In genomic region chr2:24613154-24613814, GRCh38 we compare ENCODE assay signal across 9 cellular contexts.
DNase-seq lines count a peak whose midpoint lies in the region; ATAC-seq and TF ChIP-seq lines count a peak whose summit lies in the region.
"Had no signal": no experiment of that assay in that cellular context is flagged by ENCODE, and none has a peak within 500 bp of the region (broad histone marks: within the 10 kb centered on the region; RNA-seq: fewer than 3 reads in every experiment).

No MANE protein-coding gene starts in this region.

- H3K27ac ChIP-seq in OCI-LY3 (ENCODE audit: low read length): no peak overlapping the region
- H3K27ac ChIP-seq in endodermal cell (ENCODE audit: low read depth, low read length): no peak overlapping the region
- no peak overlapping the region for H3K27ac ChIP-seq in substantia nigra (ENCODE audit: low read depth, low read length, poor library complexity, severe bottlenecking)

- H3K9me3 ChIP-seq in OCI-LY3 (ENCODE audit: insufficient read depth, low read length) (peaks cover 4% of the 10 kb centered on the region; the same call in 1 of the 2 replicates), endodermal cell (ENCODE audit: control insufficient read depth, low read length) (no peaks in the 10 kb centered on the region)

- H3K4me3 Mint-ChIP-seq in endodermal cell: no peak overlapping the region

- H3K9ac ChIP-seq in OCI-LY3 (ENCODE audit: low read length) (peak overlapping the region; percentile 29; the same call in 1 of the 2 replicates), endodermal cell (ENCODE audit: extremely low read depth, low read length, poor library complexity, severe bottlenecking) (no peak overlapping the region)

- H3K27me3 ChIP-seq in OCI-LY3 (ENCODE audit: low read depth, low read length): no peaks in the 10 kb centered on the region
- H3K27me3 ChIP-seq in endodermal cell (ENCODE audit: control insufficient read depth, insufficient read depth, low read length, poor library complexity, severe bottlenecking): no peaks in the 10 kb centered on the region

- H3K9me3 Mint-ChIP-seq in endodermal cell: no peaks in the 10 kb centered on the region

- peak; percentile 77 for ATAC-seq in HG03280 (IDR thresholded peaks at IDR 0.05; ENCODE audit: unreplicated experiment)
- no peak for ATAC-seq in HG02571 (IDR thresholded peaks at IDR 0.05; ENCODE audit: unreplicated experiment)

- no peaks in the 10 kb centered on the region for H3K27me3 Mint-ChIP-seq in endodermal cell (ENCODE audit: insufficient read depth)

- peak overlapping the region; percentile 43 for H3K4me2 ChIP-seq in OCI-LY3 (ENCODE audit: low read length)

- WGBS in endodermal cell (ENCODE audit: insufficient coverage in 1 of 2, insufficient read length in 1 of 2), 2 experiments: 64 to 69% methylated on average over 6 of the region's 6 CpGs

- H4K20me1 ChIP-seq in OCI-LY3 (ENCODE audit: insufficient read depth, low read length): no peaks in the 10 kb centered on the region

- no peaks in the 10 kb centered on the region for H3K36me3 ChIP-seq in OCI-LY3 (replicated peaks; ENCODE audit: low read depth, low read length)
- H3K36me3 ChIP-seq in endodermal cell (ENCODE audit: control insufficient read depth, insufficient read depth, low read length): no peaks in the 10 kb centered on the region

- H3K4me3 ChIP-seq in OCI-LY3 (ENCODE audit: low read length): no peak overlapping the region
- H3K4me3 ChIP-seq in endodermal cell (ENCODE audit: low read length): no peak overlapping the region
- H3K4me3 ChIP-seq in retinal pigment epithelial cell (ENCODE audit: low read length): no peak overlapping the region
- H3K4me3 ChIP-seq: lung had no signal

- H3K79me2 ChIP-seq in OCI-LY3 (ENCODE audit: low read length): no peaks in the 10 kb centered on the region

- TF ChIP-seq CTCF in OCI-LY3 (IDR thresholded peaks at IDR 0.05; ENCODE audit: low read depth, low read length) (peak; percentile 81), endodermal cell (conservative IDR thresholded peaks at IDR 0.05) (peak; percentile 86), retinal pigment epithelial cell (conservative IDR thresholded peaks at IDR 0.05; ENCODE audit: low read depth, low read length) (peak; percentile 57)

- H3K27ac Mint-ChIP-seq in endodermal cell: peak overlapping the region; percentile 88

- peak; percentile 8 for DNase-seq in stimulated activated CD4-positive, alpha-beta T cell treated with anti-CD3 and anti-CD28 coated beads, Interleukin-15, amount 100 ng/mL, for 24 hours
- DNase-seq in stimulated activated CD4-positive, alpha-beta T cell treated with anti-CD3 and anti-CD28 coated beads, Interleukin-4, amount 100 ng/mL, for 1 hour: no peak
- peak; percentile 82 for DNase-seq in endodermal cell
- DNase-seq in retinal pigment epithelial cell (ENCODE audit: low read depth): no peak
- DNase-seq in substantia nigra (lab: John Stamatoyannopoulos, UW): no peak

- no peak overlapping the region; the same call in 1 of the 2 replicates for H2AFZ ChIP-seq in OCI-LY3 (ENCODE audit: low read depth, low read length)

- peaks cover 9% of the 10 kb centered on the region for H3K4me1 Mint-ChIP-seq in endodermal cell

- peaks cover 18% of the 10 kb centered on the region for H3K4me1 ChIP-seq in OCI-LY3 (ENCODE audit: low read length)
- H3K4me1 ChIP-seq in endodermal cell (ENCODE audit: control insufficient read depth, insufficient read depth, low read length): peaks cover 4% of the 10 kb centered on the region

- no peaks in the 10 kb centered on the region for H3K36me3 Mint-ChIP-seq in endodermal cell (ENCODE audit: low read depth)

Comparison
In these comparisons a context has a peak if more than half of its experiments do, and no peak if none do; other contexts are left out.
1. DNase-seq: peak in stimulated activated CD4-positive, alpha-beta T cell treated with anti-CD3 and anti-CD28 coated beads, Interleukin-15, amount 100 ng/mL, for 24 hours (single experiment) and endodermal cell (single experiment); none in stimulated activated CD4-positive, alpha-beta T cell treated with anti-CD3 and anti-CD28 coated beads, Interleukin-4, amount 100 ng/mL, for 1 hour (single experiment), retinal pigment epithelial cell (single experiment) and substantia nigra (0 of 49).
2. Peak in every context shown above with its lines, with median percentiles within 50 percentile points of each other: CTCF ChIP-seq.